In the genomic region with DNA sequence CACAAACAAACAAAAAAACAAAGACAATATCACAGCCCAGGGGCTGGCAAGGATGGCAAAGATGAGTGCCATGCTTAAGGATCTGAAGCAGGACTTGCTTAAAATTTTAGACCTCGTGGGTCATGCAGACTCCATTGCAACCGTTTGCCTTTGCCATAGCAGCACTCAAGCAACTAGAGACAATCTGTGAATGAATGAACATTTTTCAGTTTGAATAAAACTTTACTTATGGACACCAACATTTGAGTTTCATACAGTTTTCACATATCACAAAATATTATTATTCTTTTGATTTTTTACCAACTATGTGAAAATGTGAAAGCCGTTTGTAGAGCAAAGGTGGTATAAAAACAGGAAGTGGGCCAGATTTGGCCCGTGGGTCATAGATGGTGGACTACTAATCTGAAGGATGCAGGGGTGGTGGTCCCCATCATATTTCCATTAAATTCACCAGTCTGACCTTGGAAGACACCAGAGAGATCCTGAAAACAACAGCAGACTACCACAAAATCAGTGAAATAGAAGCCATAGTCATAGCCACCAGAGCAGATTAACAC, we compare ENCODE assay signal across 14 cellular contexts. TPM values are rescaled to one million over a fixed set of nuclear protein-coding genes. Genes with fewer than 3 reads are reported as not detected.
DNase-seq lines count a peak whose midpoint lies in the region; ATAC-seq and TF ChIP-seq lines count a peak whose summit lies in the region.
"Had no signal": no experiment of that assay in that cellular context is flagged by ENCODE, and none has a peak within 500 bp of the region (broad histone marks: within the 10 kb centered on the region; RNA-seq: fewer than 3 reads in every experiment).

No MANE protein-coding gene starts in this region.

- peak; percentile 18 for DNase-seq in activated CD8-positive, alpha-beta memory T cell treated with anti-CD3 and anti-CD28 coated beads, Interleukin-2, amount 50 U/mL, for 48 hours
- no peak for DNase-seq in activated CD8-positive, alpha-beta memory T cell treated with anti-CD3 and anti-CD28 coated beads, Interleukin-2, amount 10 ng/mL, durations not matched to agents 7 days and 5 days
- no peak for DNase-seq in stimulated activated naive CD8-positive, alpha-beta T cell treated with anti-CD3 and anti-CD28 coated beads, Interleukin-15, Interleukin-2, amounts not matched to agents 100 U/mL and 50 U/mL, for 24 hours
- DNase-seq in CD4-positive, alpha-beta T cell: no peak
- DNase-seq: C1 segment of cervical spinal cord; CD8-positive, alpha-beta T cell; COR-L47; GF-D8; H7 had no signal

- no peak overlapping the region for H3K27ac ChIP-seq in CD4-positive, alpha-beta T cell (ENCODE audit: low read depth, low read length)

- POLR2A ChIA-PET in CD4-positive, alpha-beta T cell (lab: Charles Lee): no interaction called here

- H3K27ac Mint-ChIP-seq in activated CD8-positive, alpha-beta memory T cell treated with anti-CD3 and anti-CD28 coated beads, Interleukin-2, amount 10 ng/mL, durations not matched to agents 7 days and 5 days: no peak overlapping the region
- peak overlapping the region; percentile 24 for H3K27ac Mint-ChIP-seq in stimulated activated naive CD8-positive, alpha-beta T cell treated with anti-CD3 and anti-CD28 coated beads, Interleukin-15, Interleukin-2, amounts not matched to agents 100 ng/mL and 50 ng/mL, for 24 hours
- H3K27ac Mint-ChIP-seq in activated T-helper 17 cell treated with anti-CD3 and anti-CD28 coated beads, Interleukin-2, amount 50 U/mL, for 72 hours: peak overlapping the region; percentile 36
- H3K27ac Mint-ChIP-seq in CD4-positive, alpha-beta T cell: no peak overlapping the region
- H3K27ac Mint-ChIP-seq: B cell; CD8-positive, alpha-beta T cell; GM23338 had no signal

- no peak for TF ChIP-seq CTCF in CD4-positive, alpha-beta T cell (IDR thresholded peaks at IDR 0.05)

- CTCF ChIA-PET in activated CD8-positive, alpha-beta memory T cell treated with anti-CD3 and anti-CD28 coated beads, Interleukin-2, amount 10 ng/mL, durations not matched to agents 7 days and 5 days (lab: Charles Lee): interaction anchor here (1.0 to 8.3 kb wide), 6 partner anchors 7 to 77 kb away, joined by 3 to 246 read pairs (median 4); no protein-coding TSS in a partner anchor
- CTCF ChIA-PET in CD4-positive, alpha-beta T cell (lab: Charles Lee): no interaction called here

- H3K27me3 ChIP-seq in CD4-positive, alpha-beta T cell (ENCODE audit: control insufficient read depth, insufficient read depth, low read length): no peaks in the 10 kb centered on the region

- no peak overlapping the region for H3K4me3 Mint-ChIP-seq in activated CD8-positive, alpha-beta memory T cell treated with anti-CD3 and anti-CD28 coated beads, Interleukin-2, amount 10 ng/mL, durations not matched to agents 7 days and 5 days
- no peak overlapping the region for H3K4me3 Mint-ChIP-seq in stimulated activated naive CD8-positive, alpha-beta T cell treated with anti-CD3 and anti-CD28 coated beads, Interleukin-15, Interleukin-2, amounts not matched to agents 100 ng/mL and 50 ng/mL, for 24 hours
- no peak overlapping the region for H3K4me3 Mint-ChIP-seq in activated T-helper 17 cell treated with anti-CD3 and anti-CD28 coated beads, Interleukin-2, amount 50 U/mL, for 72 hours
- no peak overlapping the region for H3K4me3 Mint-ChIP-seq in CD4-positive, alpha-beta T cell
- H3K4me3 Mint-ChIP-seq: B cell; CD8-positive, alpha-beta T cell; GM23338 had no signal

- H3K27me3 Mint-ChIP-seq in activated CD8-positive, alpha-beta memory T cell treated with anti-CD3 and anti-CD28 coated beads, Interleukin-2, amount 10 ng/mL, durations not matched to agents 7 days and 5 days: no peaks in the 10 kb centered on the region
- H3K27me3 Mint-ChIP-seq in stimulated activated naive CD8-positive, alpha-beta T cell treated with anti-CD3 and anti-CD28 coated beads, Interleukin-15, Interleukin-2, amounts not matched to agents 100 ng/mL and 50 ng/mL, for 24 hours: no peaks in the 10 kb centered on the region
- H3K27me3 Mint-ChIP-seq in activated T-helper 17 cell treated with anti-CD3 and anti-CD28 coated beads, Interleukin-2, amount 50 U/mL, for 72 hours: no peaks in the 10 kb centered on the region
- no peaks in the 10 kb centered on the region for H3K27me3 Mint-ChIP-seq in CD4-positive, alpha-beta T cell
- H3K27me3 Mint-ChIP-seq: B cell had no signal

- ATAC-seq in activated CD8-positive, alpha-beta memory T cell treated with anti-CD3 and anti-CD28 coated beads, Interleukin-2, amount 10 ng/mL, durations not matched to agents 7 days and 5 days: no peak
- ATAC-seq in stimulated activated naive CD8-positive, alpha-beta T cell treated with anti-CD3 and anti-CD28 coated beads, Interleukin-15, Interleukin-2, amounts not matched to agents 100 U/mL and 50 U/mL, for 24 hours: no peak
- ATAC-seq in activated T-helper 17 cell treated with anti-CD3 and anti-CD28 coated beads, Interleukin-2, amount 50 U/mL, for 72 hours (replicated peaks): no peak
- no peak for ATAC-seq in CD4-positive, alpha-beta T cell (ENCODE audit: poor library complexity)
- ATAC-seq in GM21360 (IDR thresholded peaks at IDR 0.05; ENCODE audit: unreplicated experiment): no peak
- ATAC-seq: CD8-positive, alpha-beta T cell; GM23338 had no signal

- H3K36me3 Mint-ChIP-seq in activated CD8-positive, alpha-beta memory T cell treated with anti-CD3 and anti-CD28 coated beads, Interleukin-2, amount 10 ng/mL, durations not matched to agents 7 days and 5 days: peaks cover 15% of the 10 kb centered on the region
- H3K36me3 Mint-ChIP-seq in stimulated activated naive CD8-positive, alpha-beta T cell treated with anti-CD3 and anti-CD28 coated beads, Interleukin-15, Interleukin-2, amounts not matched to agents 100 ng/mL and 50 ng/mL, for 24 hours (ENCODE audit: low read depth): no peaks in the 10 kb centered on the region
- H3K36me3 Mint-ChIP-seq in activated T-helper 17 cell treated with anti-CD3 and anti-CD28 coated beads, Interleukin-2, amount 50 U/mL, for 72 hours (ENCODE audit: low read depth): peaks cover 18% of the 10 kb centered on the region
- H3K36me3 Mint-ChIP-seq in CD4-positive, alpha-beta T cell (ENCODE audit: low read depth): no peaks in the 10 kb centered on the region
- H3K36me3 Mint-ChIP-seq: CD8-positive, alpha-beta T cell had no signal

- H3K9me3 Mint-ChIP-seq in activated CD8-positive, alpha-beta memory T cell treated with anti-CD3 and anti-CD28 coated beads, Interleukin-2, amount 10 ng/mL, durations not matched to agents 7 days and 5 days (ENCODE audit: low read depth): no peaks in the 10 kb centered on the region
- H3K9me3 Mint-ChIP-seq in stimulated activated naive CD8-positive, alpha-beta T cell treated with anti-CD3 and anti-CD28 coated beads, Interleukin-15, Interleukin-2, amounts not matched to agents 100 ng/mL and 50 ng/mL, for 24 hours: no peaks in the 10 kb centered on the region
- no peaks in the 10 kb centered on the region for H3K9me3 Mint-ChIP-seq in activated T-helper 17 cell treated with anti-CD3 and anti-CD28 coated beads, Interleukin-2, amount 50 U/mL, for 72 hours
- H3K9me3 Mint-ChIP-seq in CD4-positive, alpha-beta T cell: no peaks in the 10 kb centered on the region
- H3K9me3 Mint-ChIP-seq: CD8-positive, alpha-beta T cell; GM23338 had no signal

- H3K4me1 Mint-ChIP-seq in activated CD8-positive, alpha-beta memory T cell treated with anti-CD3 and anti-CD28 coated beads, Interleukin-2, amount 10 ng/mL, durations not matched to agents 7 days and 5 days: peaks cover 62% of the 10 kb centered on the region
- H3K4me1 Mint-ChIP-seq in stimulated activated naive CD8-positive, alpha-beta T cell treated with anti-CD3 and anti-CD28 coated beads, Interleukin-15, Interleukin-2, amounts not matched to agents 100 ng/mL and 50 ng/mL, for 24 hours (ENCODE audit: low read depth): peaks cover 47% of the 10 kb centered on the region
- peaks cover 31% of the 10 kb centered on the region for H3K4me1 Mint-ChIP-seq in activated T-helper 17 cell treated with anti-CD3 and anti-CD28 coated beads, Interleukin-2, amount 50 U/mL, for 72 hours
- H3K4me1 Mint-ChIP-seq in CD4-positive, alpha-beta T cell (ENCODE audit: low read depth): peaks cover 22% of the 10 kb centered on the region

- intact Hi-C loops in CD4-positive, alpha-beta T cell (cut with DNase I, micrococcal nuclease): loop anchor here in 1 of 2 experiments (2.0 kb wide), 1 partner anchor 16 kb away; no protein-coding TSS in a partner anchor

- H3K9me3 ChIP-seq in CD4-positive, alpha-beta T cell (ENCODE audit: control insufficient read depth, low read length): no peaks in the 10 kb centered on the region

RNA-seq across cellular contexts. Expression of a gene that starts 8.3 kb away (rescaled TPM):
- 100 to 1,000 TPM; 205 to 267 TPM for total RNA-seq in activated CD8-positive, alpha-beta memory T cell treated with anti-CD3 and anti-CD28 coated beads, Interleukin-2, amount 10 ng/mL, durations not matched to agents 7 days and 5 days
- total RNA-seq in activated T-helper 17 cell treated with anti-CD3 and anti-CD28 coated beads, Interleukin-2, amount 50 U/mL, for 72 hours: 100 to 1,000 TPM; 157 to 253 TPM
- total RNA-seq in CD4-positive, alpha-beta T cell: 100 to 1,000 TPM; 143 to 150 TPM

RNA-seq across cellular contexts. Expression of a gene that starts 18.3 kb away (rescaled TPM):
- 100 to 1,000 TPM; 302 to 832 TPM for total RNA-seq in activated CD8-positive, alpha-beta memory T cell treated with anti-CD3 and anti-CD28 coated beads, Interleukin-2, amount 10 ng/mL, durations not matched to agents 7 days and 5 days
- 1,000 to 10,000 TPM; 1,342 to 1,348 TPM for total RNA-seq in activated T-helper 17 cell treated with anti-CD3 and anti-CD28 coated beads, Interleukin-2, amount 50 U/mL, for 72 hours
- 1 to 10 TPM; 4.9 to 5.4 TPM for total RNA-seq in CD4-positive, alpha-beta T cell
- total RNA-seq: GM23338, H7 had no signal

Comparison
In these comparisons a context has a peak if more than half of its experiments do, and no peak if none do; other contexts are left out.
1. H3K27ac Mint-ChIP-seq: peak in stimulated activated naive CD8-positive, alpha-beta T cell treated with anti-CD3 and anti-CD28 coated beads, Interleukin-15, Interleukin-2, amounts not matched to agents 100 ng/mL and 50 ng/mL, for 24 hours (single experiment) and activated T-helper 17 cell treated with anti-CD3 and anti-CD28 coated beads, Interleukin-2, amount 50 U/mL, for 72 hours (single experiment); none in activated CD8-positive, alpha-beta memory T cell treated with anti-CD3 and anti-CD28 coated beads, Interleukin-2, amount 10 ng/mL, durations not matched to agents 7 days and 5 days (single experiment) and CD4-positive, alpha-beta T cell (single experiment).
2. RNA of a gene that starts 18.3 kb away (total RNA-seq): 1,342 to 1,348 TPM in activated T-helper 17 cell treated with anti-CD3 and anti-CD28 coated beads, Interleukin-2, amount 50 U/mL, for 72 hours and 302 to 832 TPM in activated CD8-positive, alpha-beta memory T cell treated with anti-CD3 and anti-CD28 coated beads, Interleukin-2, amount 10 ng/mL, durations not matched to agents 7 days and 5 days; 4.9 to 5.4 TPM in CD4-positive, alpha-beta T cell; every median in the first group is over 10 times any median in the second.